In the genomic region with DNA sequence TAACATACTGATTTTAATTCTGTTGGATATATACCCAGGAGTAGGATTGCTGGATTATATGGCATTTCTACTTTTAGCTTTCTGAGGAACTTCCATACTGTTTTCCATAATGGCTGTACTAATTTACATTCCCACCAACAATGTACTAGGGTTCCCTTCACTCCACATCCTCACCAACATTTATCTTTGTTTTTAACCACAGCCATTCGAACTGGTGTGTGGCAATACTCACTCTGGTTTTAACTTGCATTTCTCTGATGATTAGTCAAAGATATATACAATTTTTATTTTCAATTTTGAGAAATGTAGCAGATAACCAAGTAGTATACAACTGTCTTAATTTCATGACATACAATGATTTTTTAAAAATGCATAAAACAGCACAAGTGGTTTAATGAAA, we compare ENCODE assay signal across 26 cellular contexts. TPM values are rescaled to one million over a fixed set of nuclear protein-coding genes. Genes with fewer than 3 reads are reported as not detected.
"Had no signal": no experiment of that assay in that cellular context is flagged by ENCODE, and none has a peak within 500 bp of the region (broad histone marks: within the 10 kb centered on the region; RNA-seq: fewer than 3 reads in every experiment).

No MANE protein-coding gene starts in this region.

- H3K4me3 ChIP-seq: dorsolateral prefrontal cortex, gastrocnemius medialis, lung, mucosa of descending colon, neural progenitor cell, right lobe of liver, smooth muscle cell, stomach, thyroid gland, vagina had no signal

- H3K4me1 Mint-ChIP-seq: memory B cell, naive B cell, neural progenitor cell had no signal

- ATAC-seq: gastrocnemius medialis; left lobe of liver; mucosa of descending colon; natural killer cell treated with Interleukin-12 subunit alpha and Interleukin-12 subunit beta and Interleukin-15 and Interleukin-18, amount 100 ng/mL, for 72 hours; right lobe of liver had no signal

- H3K36me3 Mint-ChIP-seq: memory B cell; mesothelial cell of epicardium; naive B cell; natural killer cell treated with Interleukin-12 subunit alpha and Interleukin-12 subunit beta and Interleukin-15 and Interleukin-18, amount 100 ng/mL, for 72 hours; neural progenitor cell had no signal

- DNase-seq: dorsolateral prefrontal cortex; effector CD4-positive, alpha-beta T cell; gastrocnemius medialis; head of caudate nucleus; kidney; mucosa of descending colon; naive B cell; right lobe of liver; stimulated activated CD4-positive, alpha-beta T cell treated with anti-CD3 and anti-CD28 coated beads, Interleukin-12 subunit alpha, Interleukin-12 subunit beta, amount 100 ng/mL, for 4 hours; stimulated activated CD4-positive, alpha-beta T cell treated with anti-CD3 and anti-CD28 coated beads, Interleukin-1b, Interleukin-23, amount 100 ng/mL, for 48 hours; stimulated activated CD4-positive, alpha-beta T cell treated with anti-CD3 and anti-CD28 coated beads, Interleukin-4, amount 100 ng/mL, for 1 hour; stimulated activated CD8-positive, alpha-beta memory T cell treated with anti-CD3 and anti-CD28 coated beads, Interleukin-4, amount 100 ng/mL, for 48 hours; stimulated activated naive CD4-positive, alpha-beta T cell treated with Interleukin-2 at 50 U/mL for 16 hours; stomach; thyroid gland; trophoblast cell had no signal

- H3K27ac Mint-ChIP-seq: memory B cell; mesothelial cell of epicardium; naive B cell; natural killer cell treated with Interleukin-12 subunit alpha and Interleukin-12 subunit beta and Interleukin-15 and Interleukin-18, amount 100 ng/mL, for 72 hours; neural progenitor cell; progenitor cell of endocrine pancreas had no signal

- H3K9me3 Mint-ChIP-seq: memory B cell; mesothelial cell of epicardium; naive B cell; natural killer cell treated with Interleukin-12 subunit alpha and Interleukin-12 subunit beta and Interleukin-15 and Interleukin-18, amount 100 ng/mL, for 72 hours; neural progenitor cell had no signal

- H3K4me3 Mint-ChIP-seq: memory B cell; mesothelial cell of epicardium; naive B cell; natural killer cell treated with Interleukin-12 subunit alpha and Interleukin-12 subunit beta and Interleukin-15 and Interleukin-18, amount 100 ng/mL, for 72 hours; neural progenitor cell had no signal

- FAIRE-seq: colon, kidney had no signal

- H3K27me3 Mint-ChIP-seq: progenitor cell of endocrine pancreas had no signal

RNA-seq across cellular contexts. Expression of gene ADGRG6, which starts 30.3 kb away (rescaled TPM):
- total RNA-seq: natural killer cell treated with Interleukin-12 subunit alpha and Interleukin-12 subunit beta and Interleukin-15 and Interleukin-18, amount 100 ng/mL, for 72 hours had no signal
